In genomic region chr17:45293413-45294211, GRCh38 we compare ENCODE assay signal across 8 cellular contexts. TPM values are rescaled to one million over a fixed set of nuclear protein-coding genes. Genes with fewer than 3 reads are reported as not detected.
DNase-seq lines count a peak whose midpoint lies in the region; ATAC-seq, FAIRE-seq and TF ChIP-seq lines count a peak whose summit lies in the region.

No MANE protein-coding gene starts in this region.

- H3K27me3 ChIP-seq in A673 (replicated peaks; ENCODE audit: insufficient read depth, low read depth, low read length, poor library complexity), result no peaks in the 10 kb centered on the region
- H3K27me3 ChIP-seq in testis, result no peaks in the 10 kb centered on the region
- no peaks in the 10 kb centered on the region for H3K27me3 ChIP-seq in Caco-2 (replicated peaks; ENCODE audit: control insufficient read depth, insufficient read depth, low read length)

- peak; percentile 83 for ATAC-seq in SK-N-SH treated with all-trans-retinoic acid at 6 μM for 48 hours
- ATAC-seq in effector memory CD8-positive, alpha-beta T cell (replicated peaks), result no peak
- no peak for ATAC-seq in memory B cell (ENCODE audit: low read depth)
- ATAC-seq in HG03159 (IDR thresholded peaks at IDR 0.05; ENCODE audit: unreplicated experiment), result no peak

- H3K36me3 ChIP-seq in A673 (ENCODE audit: insufficient read depth, low read length, poor library complexity, severe bottlenecking), result no peaks in the 10 kb centered on the region
- H3K36me3 ChIP-seq in testis (ENCODE audit: low read depth, missing control alignments), result no peaks in the 10 kb centered on the region
- no peaks in the 10 kb centered on the region for H3K36me3 ChIP-seq in Caco-2 (ENCODE audit: control insufficient read depth, insufficient read depth, low read length)

- no peak overlapping the region for H3K27ac ChIP-seq in A673 (ENCODE audit: low read depth, low read length, poor library complexity, severe bottlenecking)
- H3K27ac ChIP-seq in testis, result peak overlapping the region; percentile 64

- POLR2A ChIA-PET in A673 (lab: Charles Lee; ENCODE audit: low non-redundant PET), result no interaction called here
- POLR2A ChIA-PET in Caco-2 (lab: Charles Lee), result interaction anchor here (0.5 to 0.8 kb wide), 2 partner anchors 13 to 23 kb away, joined by 3 to 6 read pairs; no protein-coding TSS in a partner anchor

- BruUV-seq in A673 (replicated peaks; lab: Mats Ljungman, UMichigan) (no TSS peak), Caco-2 (replicated peaks; lab: Mats Ljungman, UMichigan) (no TSS peak)

- TF ChIP-seq CTCF in A673 (conservative IDR thresholded peaks at IDR 0.05; ENCODE audit: low read depth, low read length) (no peak), testis (IDR thresholded peaks at IDR 0.05) (no peak), Caco-2 (IDR thresholded peaks at IDR 0.05; ENCODE audit: insufficient read depth in 1 of 2, low read depth in 1 of 2, low read length in 1 of 2, severe bottlenecking in 1 of 2, unreplicated experiment in 1 of 2) (no peak)

- H3K4me3 Mint-ChIP-seq in effector memory CD8-positive, alpha-beta T cell, result no peak overlapping the region
- H3K4me3 Mint-ChIP-seq in memory B cell, result peak overlapping the region; percentile 29
- no peak overlapping the region for H3K4me3 Mint-ChIP-seq in Caco-2 (ENCODE audit: unreplicated experiment)

- H3K4me1 Mint-ChIP-seq in effector memory CD8-positive, alpha-beta T cell (ENCODE audit: low read depth in 2 of 2), result peaks cover 54 to 70% of the 10 kb centered on the region in 2 donors
- H3K4me1 Mint-ChIP-seq in memory B cell, result peaks cover 55% of the 10 kb centered on the region
- H3K4me1 Mint-ChIP-seq in Caco-2 (ENCODE audit: low read depth, unreplicated experiment), result peaks cover 18% of the 10 kb centered on the region

- no peak for TF ChIP-seq POLR2A in testis (IDR thresholded peaks at IDR 0.05)

- 53 to 80% methylated on average over 5 to 10 of the region's 10 CpGs for WGBS in testis, 2 donors

- H3K9me3 ChIP-seq in A673 (ENCODE audit: low read depth, low read length, poor library complexity, severe bottlenecking) (no peaks in the 10 kb centered on the region), testis (no peaks in the 10 kb centered on the region), Caco-2 (no peaks in the 10 kb centered on the region)

- CTCF ChIA-PET in A673 (lab: Charles Lee), result interaction anchor here (1.0 kb wide), 1 partner anchor 23 kb away, joined by 3 read pairs; the partner anchor contains the start of gene MAP3K14
- CTCF ChIA-PET in Caco-2 (lab: Charles Lee), result interaction anchor here (0.9 to 1.1 kb wide), 4 partner anchors 18 to 899 kb away, joined by 3 to 6 read pairs (median 4); partner anchors contain the start of gene KANSL1

- no peaks in the 10 kb centered on the region for H3K9me3 Mint-ChIP-seq in effector memory CD8-positive, alpha-beta T cell
- H3K9me3 Mint-ChIP-seq in memory B cell, result no peaks in the 10 kb centered on the region
- H3K9me3 Mint-ChIP-seq in Caco-2 (ENCODE audit: unreplicated experiment), result no peaks in the 10 kb centered on the region

- peaks cover 20% of the 10 kb centered on the region for H3K36me3 Mint-ChIP-seq in effector memory CD8-positive, alpha-beta T cell (ENCODE audit: insufficient read depth)
- H3K36me3 Mint-ChIP-seq in memory B cell (peaks cover 10% of the 10 kb centered on the region), Caco-2 (ENCODE audit: insufficient read depth, unreplicated experiment) (peaks cover 18% of the 10 kb centered on the region)

- H3K4me3 ChIP-seq in A673 (ENCODE audit: low read depth, low read length, poor library complexity, severe bottlenecking), result no peak overlapping the region
- no peak overlapping the region for H3K4me3 ChIP-seq in testis
- H3K4me3 ChIP-seq in Caco-2 (ENCODE audit: low read depth, low read length), result no peak overlapping the region

- FAIRE-seq in GM19239 (lab: Jason Lieb, UNC), result peak; percentile 18

- peak overlapping the region; percentile 61 to 93 for H3K27ac Mint-ChIP-seq in effector memory CD8-positive, alpha-beta T cell
- H3K27ac Mint-ChIP-seq in memory B cell (peak overlapping the region; percentile 65), Caco-2 (ENCODE audit: unreplicated experiment) (no peak overlapping the region)

- intact Hi-C loops in A673 (cut with micrococcal nuclease; ENCODE audit: unreplicated experiment) (no loop called here), testis (cut with DNase I; ENCODE audit: low total_unique reads) (no loop called here), Caco-2 (cut with micrococcal nuclease; ENCODE audit: unreplicated experiment) (no loop called here)

- peak; percentile 27 for DNase-seq in A673 (ENCODE audit: low spot score)
- no peak for DNase-seq in GM19239 (ENCODE audit: insufficient read length, low spot score)
- no peak for DNase-seq in effector memory CD8-positive, alpha-beta T cell
- no peak for DNase-seq in memory B cell (ENCODE audit: low spot score in 2 of 2)
- DNase-seq in testis, result peak; percentile 88
- no peak for DNase-seq in Caco-2

- no peaks in the 10 kb centered on the region for H3K27me3 Mint-ChIP-seq in effector memory CD8-positive, alpha-beta T cell
- H3K27me3 Mint-ChIP-seq in memory B cell, result no peaks in the 10 kb centered on the region
- no peaks in the 10 kb centered on the region for H3K27me3 Mint-ChIP-seq in Caco-2 (ENCODE audit: insufficient read depth, unreplicated experiment)

- H3K4me1 ChIP-seq in A673 (ENCODE audit: insufficient read depth, low read length, poor library complexity, severe bottlenecking) (peaks cover 8% of the 10 kb centered on the region), testis (peaks cover 49% of the 10 kb centered on the region), Caco-2 (peaks cover 14% of the 10 kb centered on the region)

TF ChIP-seq in SK-N-SH treated with all-trans-retinoic acid at 6 μM for 48 hours, 23 proteins besides CTCF, POLR2A, EP300 and RAD21:
- TF ChIP-seq ISL1 (CRISPR knock-in tag; IDR thresholded peaks at IDR 0.05), result 0 out of 2 replicates have a peak, but pooled peaks have one; percentile 14
- no peak for TF ChIP-seq OSR1 (CRISPR knock-in tag; IDR thresholded peaks at IDR 0.05)
- TF ChIP-seq POU6F1 (CRISPR knock-in tag; IDR thresholded peaks at IDR 0.05; ENCODE audit: borderline replicate concordance, low read depth), result no peak
- no peak for TF ChIP-seq ARNTL (CRISPR knock-in tag; IDR thresholded peaks at IDR 0.05; ENCODE audit: borderline replicate concordance, low read depth)
- TF ChIP-seq GLIS3 (CRISPR knock-in tag; IDR thresholded peaks at IDR 0.05), result no peak
TF ChIP-seq in SK-N-SH treated with all-trans-retinoic acid at 6 μM for 48 hours: peak in this region for 1.

RNA-seq across cellular contexts. Expression of gene MAP3K14, which starts 23.2 kb away (rescaled TPM):
- 3.0 and 5.5 TPM in 2 replicates for total RNA-seq in A673 (2021)
- total RNA-seq in testis, result 10 to 100 TPM; 12.4 to 14.6 TPM
- 24.9 TPM for polyA plus RNA-seq in testis (ENCODE audit: insufficient read depth, low read depth, low replicate concordance)
- 10.0 and 11.7 TPM in 2 replicates for total RNA-seq in Caco-2 (2022)

RNA-seq across cellular contexts. Expression of gene SPATA32, which starts 31.7 kb away (rescaled TPM):
- total RNA-seq in A673 (2021), result 0.22 TPM in 1 of 2 replicates, not detected in the other
- total RNA-seq in testis, result 10 to 100 TPM; 15.5 to 47.4 TPM
- 72.0 TPM for polyA plus RNA-seq in testis (ENCODE audit: insufficient read depth, low read depth, low replicate concordance)
- total RNA-seq in Caco-2 (2022), result not detected in 2 replicates

Comparison
In these comparisons a context has a peak if more than half of its experiments do, and no peak if none do; other contexts are left out.
1. DNase-seq: peak in A673 (single experiment) and testis (single experiment); none in GM19239 (single experiment), effector memory CD8-positive, alpha-beta T cell (0 of 3), memory B cell (0 of 2) and Caco-2 (0 of 2).
2. RNA of gene SPATA32, which starts 31.7 kb away (total RNA-seq): 15.5 to 47.4 TPM in testis; not detected in Caco-2 and 0.22 TPM in A673; every median in the first group is over 10 times any median in the second.